14 cellular contexts compared by ENCODE assay signal in genomic region chr1:70247122-70247521, GRCh38.
"Had no signal": no experiment of that assay in that cellular context is flagged by ENCODE, and none has a peak within 500 bp of the region (broad histone marks: within the 10 kb centered on the region; RNA-seq: fewer than 3 reads in every experiment).

No MANE protein-coding gene starts in this region.

- H3K36me3 ChIP-seq: ovary had no signal

- H3K4me1 ChIP-seq: stomach, testis, upper lobe of left lung had no signal

- H3K27ac ChIP-seq: ovary, right lobe of liver, stomach, testis, upper lobe of left lung had no signal

- DNase-seq: activated CD4-positive, alpha-beta T cell treated with anti-CD3 and anti-CD28 coated beads, Interleukin-2, amount 50 U/mL, for 4 hours; activated CD4-positive, CD25-positive, alpha-beta regulatory T cell; activated CD8-positive, alpha-beta memory T cell treated with anti-CD3 and anti-CD28 coated beads, Interleukin-2, amount 50 U/mL, for 48 hours; activated effector memory CD4-positive, alpha-beta T cell treated with Interleukin-2 at 50 U/mL for 16 hours; left colon; midbrain; ovary; right lobe of liver; SIG-M5; stomach; SW 1271; testis; upper lobe of left lung had no signal

- H3K27me3 ChIP-seq: ovary, right lobe of liver, stomach, testis, upper lobe of left lung had no signal

- ATAC-seq: left colon had no signal

- H3K4me3 ChIP-seq: lung, ovary, right lobe of liver, stomach, testis, upper lobe of left lung had no signal

- H3K9me3 ChIP-seq: ovary, right lobe of liver, stomach, testis, upper lobe of left lung had no signal
